ENCODE assay signal across 18 cellular contexts in genomic region chr9:131591845-131592208, GRCh38. TPM values are rescaled to one million over a fixed set of nuclear protein-coding genes. Genes with fewer than 3 reads are reported as not detected.
DNase-seq lines count a peak whose midpoint lies in the region; ATAC-seq, FAIRE-seq and TF ChIP-seq lines count a peak whose summit lies in the region.
"Had no signal": no experiment of that assay in that cellular context is flagged by ENCODE, and none has a peak within 500 bp of the region (broad histone marks: within the 10 kb centered on the region; RNA-seq: fewer than 3 reads in every experiment).

No MANE protein-coding gene starts in this region.

- intact Hi-C loops in activated naive CD4-positive, alpha-beta T cell treated with anti-CD3 and anti-CD28 coated beads for 36 hours (cut with micrococcal nuclease): loop anchor here (1.0 to 10.0 kb wide), 2 partner anchors 147 to 237 kb away; no protein-coding TSS in a partner anchor

- CTCF ChIA-PET in activated naive CD4-positive, alpha-beta T cell treated with anti-CD3 and anti-CD28 coated beads, Interleukin-2, amount 10 ng/mL, durations not matched to agents 7 days and 5 days (lab: Charles Lee): interaction anchor here (0.5 to 9.0 kb wide), 17 partner anchors 10 to 167 kb away, joined by 3 to 148 read pairs (median 4); partner anchors contain the start of gene RAPGEF1
- CTCF ChIA-PET in activated naive CD4-positive, alpha-beta T cell treated with anti-CD3 and anti-CD28 coated beads for 36 hours (lab: Charles Lee): interaction anchor here (0.6 to 4.0 kb wide), 18 partner anchors 9 to 470 kb away, joined by 3 to 52 read pairs (median 3); partner anchors contain the start of gene RAPGEF1
- CTCF ChIA-PET in H1 (lab: Charles Lee; ENCODE audit: partially characterized antibody): interaction anchor here (0.6 to 5.8 kb wide), 37 partner anchors 11 to 1203 kb away, joined by 3 to 82 read pairs (median 4); partner anchors contain the start of gene RAPGEF1

- H3K36me3 ChIP-seq in H1 (ENCODE audit: control insufficient read depth in 2 of 4, insufficient read depth in 4 of 4, low read length in 3 of 4): peaks cover 3 to 5% (median 5%) of the 10 kb centered on the region in 4 experiments; a peak in 7 of 8 replicates
- peaks cover 54 to 83% (median 67%) of the 10 kb centered on the region in 3 donors for H3K36me3 ChIP-seq in skeletal muscle tissue (ENCODE audit: control insufficient read depth in 3 of 3, insufficient read depth in 3 of 3, low read length in 3 of 3)

- H3K9me3 ChIP-seq in T-helper 17 cell (ENCODE audit: control insufficient read depth, low read length, poor library complexity, severe bottlenecking): no peaks in the 10 kb centered on the region
- H3K9me3 ChIP-seq in H1 (ENCODE audit: insufficient read depth in 2 of 2, low read depth in 1 of 2, low read length in 1 of 2): no peaks in the 10 kb centered on the region
- no peaks in the 10 kb centered on the region for H3K9me3 ChIP-seq in skeletal muscle tissue (ENCODE audit: control insufficient read depth in 3 of 3, low read length in 3 of 3)
- H3K9me3 ChIP-seq: transverse colon had no signal

- H3K4me2 ChIP-seq in H1 (ENCODE audit: insufficient read depth in 1 of 2, low read depth in 2 of 2, low read length in 2 of 2): no peak overlapping the region

- no peak for TF ChIP-seq CTCF in H1 (IDR thresholded peaks at IDR 0.05; ENCODE audit: control extremely low read depth in 1 of 3, insufficient read depth in 1 of 3, low read depth in 1 of 3, low read length in 3 of 3)

- H2BK12ac ChIP-seq in H1 (ENCODE audit: low read depth, low read length): no peak overlapping the region

- H3K27ac Mint-ChIP-seq in activated naive CD4-positive, alpha-beta T cell treated with anti-CD3 and anti-CD28 coated beads, Interleukin-2, amount 10 ng/mL, durations not matched to agents 7 days and 5 days: peak overlapping the region; percentile 75
- H3K27ac Mint-ChIP-seq in activated naive CD4-positive, alpha-beta T cell treated with anti-CD3 and anti-CD28 coated beads for 36 hours: no peak overlapping the region
- peak overlapping the region; percentile 92 for H3K27ac Mint-ChIP-seq in T-helper 17 cell

- H3K9me3 Mint-ChIP-seq in activated naive CD4-positive, alpha-beta T cell treated with anti-CD3 and anti-CD28 coated beads, Interleukin-2, amount 10 ng/mL, durations not matched to agents 7 days and 5 days: no peaks in the 10 kb centered on the region
- H3K9me3 Mint-ChIP-seq in activated naive CD4-positive, alpha-beta T cell treated with anti-CD3 and anti-CD28 coated beads for 36 hours: no peaks in the 10 kb centered on the region
- H3K9me3 Mint-ChIP-seq: activated T-cell treated with anti-CD3 and anti-CD28 coated beads, Interleukin-2, amount 50 U/mL, for 4 hours; neural crest cell had no signal

- H3K4me3 Mint-ChIP-seq in activated naive CD4-positive, alpha-beta T cell treated with anti-CD3 and anti-CD28 coated beads, Interleukin-2, amount 10 ng/mL, durations not matched to agents 7 days and 5 days: no peak overlapping the region
- H3K4me3 Mint-ChIP-seq in activated naive CD4-positive, alpha-beta T cell treated with anti-CD3 and anti-CD28 coated beads for 36 hours: no peak overlapping the region
- no peak overlapping the region for H3K4me3 Mint-ChIP-seq in T-helper 17 cell
- H3K4me3 Mint-ChIP-seq: activated T-cell treated with anti-CD3 and anti-CD28 coated beads, Interleukin-2, amount 50 U/mL, for 4 hours had no signal

- H4K8ac ChIP-seq in H1 (ENCODE audit: extremely low read depth, insufficient read depth, low read length): no peak overlapping the region

- H3K18ac ChIP-seq in H1 (ENCODE audit: extremely low read depth, low read length): no peak overlapping the region

- no peak overlapping the region for H3K56ac ChIP-seq in H1 (replicated peaks; ENCODE audit: insufficient read length, low read depth, low read length)

- peaks cover 39% of the 10 kb centered on the region for H3K4me1 Mint-ChIP-seq in activated naive CD4-positive, alpha-beta T cell treated with anti-CD3 and anti-CD28 coated beads, Interleukin-2, amount 10 ng/mL, durations not matched to agents 7 days and 5 days
- H3K4me1 Mint-ChIP-seq in activated naive CD4-positive, alpha-beta T cell treated with anti-CD3 and anti-CD28 coated beads for 36 hours (ENCODE audit: low read depth): peaks cover 17% of the 10 kb centered on the region
- H3K4me1 Mint-ChIP-seq in T-helper 17 cell: peaks cover 25% of the 10 kb centered on the region
- H3K4me1 Mint-ChIP-seq: neural crest cell had no signal

- H3K27me3 Mint-ChIP-seq in activated naive CD4-positive, alpha-beta T cell treated with anti-CD3 and anti-CD28 coated beads, Interleukin-2, amount 10 ng/mL, durations not matched to agents 7 days and 5 days: no peaks in the 10 kb centered on the region
- no peaks in the 10 kb centered on the region for H3K27me3 Mint-ChIP-seq in activated naive CD4-positive, alpha-beta T cell treated with anti-CD3 and anti-CD28 coated beads for 36 hours (ENCODE audit: low read depth)
- no peaks in the 10 kb centered on the region for H3K27me3 Mint-ChIP-seq in T-helper 17 cell

- no peak for TF ChIP-seq EP300 in H1 (IDR thresholded peaks at IDR 0.05; ENCODE audit: borderline replicate concordance in 1 of 2, low read depth in 2 of 2, low read length in 2 of 2)

- peaks cover 37% of the 10 kb centered on the region for H3K36me3 Mint-ChIP-seq in activated naive CD4-positive, alpha-beta T cell treated with anti-CD3 and anti-CD28 coated beads, Interleukin-2, amount 10 ng/mL, durations not matched to agents 7 days and 5 days
- peaks cover 3% of the 10 kb centered on the region for H3K36me3 Mint-ChIP-seq in activated naive CD4-positive, alpha-beta T cell treated with anti-CD3 and anti-CD28 coated beads for 36 hours (ENCODE audit: low read depth)
- peaks cover 2% of the 10 kb centered on the region for H3K36me3 Mint-ChIP-seq in T-helper 17 cell (ENCODE audit: low read depth)

- ATAC-seq in T-helper 17 cell (no peak), esophagus mucosa (no peak)

- H2BK15ac ChIP-seq in H1 (ENCODE audit: low read length): no peak overlapping the region

- 87% methylated on average over 6 of the region's 6 CpGs; no CpG with 5 or more reads in 1 of the 2 experiments for WGBS in H1 (ENCODE audit: extremely low coverage in 1 of 2, insufficient coverage in 1 of 2, insufficient read length in 1 of 2, insufficient replicate concordance in 2 of 2, low coverage in 1 of 2, low lambda C conversion rate in 2 of 2, missing lambda C conversion rate in 1 of 2), 2 experiments

- H3K4ac ChIP-seq in H1 (replicated peaks; ENCODE audit: insufficient read length, low read depth, low read length): no peak overlapping the region

- H2BK20ac ChIP-seq in H1 (ENCODE audit: low read length): no peak overlapping the region

- no peaks in the 10 kb centered on the region for H3K23me2 ChIP-seq in H1 (ENCODE audit: low read depth, low read length)

- POLR2A ChIA-PET in H1 (lab: Charles Lee; ENCODE audit: partially characterized antibody): interaction anchor here (1.1 to 1.3 kb wide), 4 partner anchors 17 to 163 kb away, joined by 3 read pairs; partner anchors contain the start of gene PRRT1B

- FAIRE-seq in H1 (lab: Jason Lieb, UNC): no peak
- FAIRE-seq in GM12891 (lab: Jason Lieb, UNC): no peak
- FAIRE-seq: D721Med had no signal

- no peak overlapping the region for H3K23ac ChIP-seq in H1 (ENCODE audit: insufficient read length)

- H4K5ac ChIP-seq in H1 (ENCODE audit: insufficient read length, low read depth, low read length): no peak overlapping the region

- H2AFZ ChIP-seq in H1 (ENCODE audit: low read length): no peak overlapping the region

- TF ChIP-seq POLR2A in H1 (IDR thresholded peaks at IDR 0.05; ENCODE audit: control extremely low read depth in 1 of 2, low read depth in 2 of 2, low read length in 2 of 2) (no peak), GM12891 (IDR thresholded peaks at IDR 0.05; ENCODE audit: low read depth, low read length) (no peak)

- H2AK5ac ChIP-seq in H1 (ENCODE audit: low read depth, low read length): no peak overlapping the region

- H3K27me3 ChIP-seq in H1 (replicated peaks in 1 of 4; ENCODE audit: control insufficient read depth in 3 of 4, extremely low read depth in 1 of 4, insufficient read depth in 3 of 4, low read length in 3 of 4): no peaks in the 10 kb centered on the region
- no peaks in the 10 kb centered on the region for H3K27me3 ChIP-seq in skeletal muscle tissue (ENCODE audit: control insufficient read depth in 3 of 3, insufficient read depth in 3 of 3, low read length in 3 of 3)
- H3K27me3 ChIP-seq: transverse colon had no signal

- no peak overlapping the region for H2BK120ac ChIP-seq in H1 (replicated peaks; ENCODE audit: low read depth, low read length)

- no peak overlapping the region for H3K14ac ChIP-seq in H1 (ENCODE audit: insufficient read length)

- H3K4me3 ChIP-seq in H1 (ENCODE audit: extremely low read depth in 1 of 4, insufficient read depth in 2 of 4, low read depth in 3 of 4, low read length in 4 of 4) (no peak overlapping the region), skeletal muscle tissue (ENCODE audit: low read length in 3 of 3) (no peak overlapping the region)
- H3K4me3 ChIP-seq: coronary artery, transverse colon had no signal

- 0 out of 2 replicates have a peak overlapping the region, but pooled peaks have one; percentile 44 for H2BK5ac ChIP-seq in H1 (ENCODE audit: low read depth, low read length)

- H4K91ac ChIP-seq in H1 (replicated peaks; ENCODE audit: insufficient read length, low read length): no peak overlapping the region

- no peaks in the 10 kb centered on the region for H3K79me2 ChIP-seq in H1 (ENCODE audit: control insufficient read depth in 1 of 2, insufficient read depth in 2 of 2, low read length in 2 of 2)

- no peak overlapping the region for H3K9ac ChIP-seq in H1 (replicated peaks in 1 of 4; ENCODE audit: extremely low read depth in 1 of 4, low read depth in 3 of 4, low read length in 3 of 4)
- H3K9ac ChIP-seq in skeletal muscle tissue (ENCODE audit: low read depth in 1 of 3, low read length in 3 of 3): peak overlapping the region in 1 of 3 donors; percentile 5

- DNase-seq in activated naive CD4-positive, alpha-beta T cell treated with anti-CD3 and anti-CD28 coated beads, Interleukin-2, amount 10 ng/mL, durations not matched to agents 7 days and 5 days: no peak
- DNase-seq in activated naive CD4-positive, alpha-beta T cell treated with anti-CD3 and anti-CD28 coated beads for 36 hours: no peak
- no peak for DNase-seq in T-helper 17 cell
- no peak for DNase-seq in H1 (ENCODE audit: low read depth in 1 of 2, low spot score in 2 of 2)
- no peak for DNase-seq in NAMALWA (ENCODE audit: low spot score)
- DNase-seq in GM12891 (ENCODE audit: insufficient read length, low spot score): no peak

- peaks cover 2 to 5% of the 10 kb centered on the region in 2 experiments for H4K20me1 ChIP-seq in H1 (replicated peaks in 1 of 2; ENCODE audit: control insufficient read depth in 1 of 2, insufficient read depth in 2 of 2, low read length in 2 of 2)

- H3K79me1 ChIP-seq in H1 (ENCODE audit: low read depth, low read length): no peaks in the 10 kb centered on the region

- no peak for TF ChIP-seq RAD21 in H1 (IDR thresholded peaks at IDR 0.05 in 1 of 2, conservative IDR thresholded peaks at IDR 0.05 in 1 of 2; ENCODE audit: low read depth in 2 of 2, low read length in 2 of 2)

- no peak overlapping the region for H3K27ac ChIP-seq in H1 (ENCODE audit: low read depth, low read length)
- peak overlapping the region; percentile 33 for H3K27ac ChIP-seq in skeletal muscle tissue (ENCODE audit: low read depth, low read length)
- H3K27ac ChIP-seq: transverse colon had no signal

- H3K4me1 ChIP-seq in H1 (replicated peaks in 1 of 4; ENCODE audit: control insufficient read depth in 3 of 4, insufficient read depth in 4 of 4, low read length in 3 of 4): no peaks in the 10 kb centered on the region
- peaks cover 2 to 40% (median 23%) of the 10 kb centered on the region in 3 donors for H3K4me1 ChIP-seq in skeletal muscle tissue (ENCODE audit: control insufficient read depth in 3 of 3, insufficient read depth in 3 of 3, low read length in 3 of 3)

RNA-seq across cellular contexts. Expression of gene PRRT1B, which starts 46.5 kb away (rescaled TPM):
- not detected for total RNA-seq in activated naive CD4-positive, alpha-beta T cell treated with anti-CD3 and anti-CD28 coated beads for 36 hours
- total RNA-seq in T-helper 17 cell (not detected), skeletal muscle tissue (not detected), esophagus mucosa (not detected)
- 1.1 and 1.2 TPM in 2 replicates for total RNA-seq in H1 (2021; fragmentation: NEBNext Ultra II Directional; extraction: Animal tissue kit (Norgen Biotek cat#: 25700))
- 0.30 and 0.71 TPM in 2 replicates for polyA plus RNA-seq in H1 (2011; rRNA removed)
- polyA plus RNA-seq in H1 (2011; cell fraction: cytosol; rRNA removed): 0.61 TPM
- 0.93 TPM for polyA plus RNA-seq in H1 (2011; cell fraction: nucleus; rRNA removed)
- 0.29 to 0.64 TPM (median 0.51 TPM) in 4 replicates for polyA plus RNA-seq in H1 (2012, experiment 1 of 2)
- polyA plus RNA-seq in H1 (2012, experiment 2 of 2): 0.35 TPM
- 0.41 TPM for polyA plus RNA-seq in H1 (2013, experiment 1 of 2)
- polyA plus RNA-seq in H1 (2013, experiment 2 of 2): 0.37 TPM
- polyA minus RNA-seq in H1 (2011; rRNA and poly(A)+ RNA removed): 0.19 and 0.34 TPM in 2 replicates
- not detected for polyA minus RNA-seq in H1 (2011; cell fraction: cytosol; rRNA and poly(A)+ RNA removed)
- 1.00 TPM for polyA minus RNA-seq in H1 (2011; cell fraction: nucleus; rRNA and poly(A)+ RNA removed)
- polyA plus RNA-seq in GM12891 (2012; ENCODE audit: low read depth, missing spikeins): not detected
- total RNA-seq: activated T-cell treated with anti-CD3 and anti-CD28 coated beads, Interleukin-2, amount 50 U/mL, for 4 hours; aorta; mammary epithelial cell; neural crest cell; RPMI7951 had no signal
- polyA plus RNA-seq: AG04450, aorta, esophagus, mammary epithelial cell had no signal
